ENCODE assay signal across 21 cellular contexts in the genomic region with DNA sequence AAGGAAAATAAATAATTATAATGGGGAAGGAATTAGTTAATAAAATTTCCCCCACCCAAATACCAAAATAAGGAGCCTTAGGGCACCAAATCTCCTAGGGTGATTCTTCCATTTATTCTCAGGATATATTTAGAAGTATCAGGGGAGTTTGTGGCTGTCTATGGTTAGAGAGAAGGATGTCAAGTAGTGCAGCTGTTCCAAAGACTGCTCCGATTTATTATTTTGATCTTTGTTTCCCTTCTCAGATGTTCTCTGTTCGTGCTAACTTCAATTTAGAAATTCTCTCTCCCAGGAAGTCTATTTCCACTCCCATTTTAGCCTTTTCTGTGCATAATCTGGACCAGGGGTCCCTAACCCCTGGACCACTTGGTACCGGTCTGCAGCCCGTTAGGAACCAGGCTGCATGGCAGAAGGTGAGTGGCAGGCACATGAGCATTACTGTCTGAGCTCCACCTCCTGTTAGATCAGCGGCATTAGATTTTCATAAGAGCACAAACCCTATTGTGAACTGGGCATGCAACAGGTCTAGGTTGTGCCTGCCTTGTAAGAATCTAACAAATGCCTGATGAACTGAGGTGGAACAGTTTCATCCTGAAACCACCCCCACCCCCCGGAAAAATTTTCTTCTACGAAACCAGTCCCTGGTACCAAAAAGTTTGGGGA. TPM values are rescaled to one million over a fixed set of nuclear protein-coding genes. Genes with fewer than 3 reads are reported as not detected.
DNase-seq lines count a peak whose midpoint lies in the region; ATAC-seq and TF ChIP-seq lines count a peak whose summit lies in the region.
"Had no signal": no experiment of that assay in that cellular context is flagged by ENCODE, and none has a peak within 500 bp of the region (broad histone marks: within the 10 kb centered on the region; RNA-seq: fewer than 3 reads in every experiment).

No MANE protein-coding gene starts in this region.

- peaks cover 16 to 33% (median 28%) of the 10 kb centered on the region in 10 experiments for H3K4me1 ChIP-seq in BLaER1 treated with 17β-estradiol and CSF1 and Interleukin-3, amounts not matched to agents 10 nM and 100 nM
- no peaks in the 10 kb centered on the region for H3K4me1 ChIP-seq in Panc1 (ENCODE audit: control insufficient read depth, insufficient read depth, low read length)
- no peaks in the 10 kb centered on the region for H3K4me1 ChIP-seq in adrenal gland (replicated peaks in 1 of 2)
- H3K4me1 ChIP-seq: heart left ventricle, Peyer's patch had no signal

- in situ Hi-C loops in Panc1 (cut with HindIII; ENCODE audit: low pct_unique_long_range_greater_than_20kb, low sequenced_read_pairs): no loop called here

- no peak for TF ChIP-seq POLR2A in adrenal gland (IDR thresholded peaks at IDR 0.05)

- no peak overlapping the region for H3K27ac Mint-ChIP-seq in HFFc6
- no peak overlapping the region for H3K27ac Mint-ChIP-seq in stimulated activated naive B cell treated with anti-CD40 and anti-IgM and Interleukin-4, amounts not matched to agents 10 μg/mL and 1 μg/mL and 100 μg/mL, for 72 hours
- H3K27ac Mint-ChIP-seq: activated naive CD8-positive, alpha-beta T cell treated with anti-CD3 and anti-CD28 coated beads, Interleukin-2, amount 10 ng/mL, durations not matched to agents 7 days and 5 days; T-helper 1 cell treated with Interleukin-12 subunit alpha and Interleukin-12 subunit beta and Interleukin-4 antibody, amounts not matched to agents 30 μg/mL and 1 μg/mL, for 36 hours; type B pancreatic cell had no signal

- POLR2A ChIA-PET in Panc1 (lab: Charles Lee): no interaction called here

- H3K27me3 Mint-ChIP-seq in HFFc6 (ENCODE audit: insufficient read depth): peaks cover 3% of the 10 kb centered on the region
- peaks cover 7 to 11% of the 10 kb centered on the region in 2 donors for H3K27me3 Mint-ChIP-seq in stimulated activated naive B cell treated with anti-CD40 and anti-IgM and Interleukin-4, amounts not matched to agents 10 μg/mL and 1 μg/mL and 100 μg/mL, for 72 hours

- DNase-seq in HFFc6: no peak
- no peak for DNase-seq in Panc1 (ENCODE audit: low read depth, low spot score)
- DNase-seq in left lobe of liver (ENCODE audit: low spot score): no peak
- DNase-seq in stimulated activated naive B cell treated with anti-CD40 and anti-IgM and Interleukin-4, amounts not matched to agents 10 μg/mL and 1 μg/mL and 100 μg/mL, for 72 hours: no peak
- no peak for DNase-seq in adrenal gland
- no peak for DNase-seq in NCI-H1048 (lab: John Stamatoyannopoulos, UW)
- DNase-seq: activated naive CD8-positive, alpha-beta T cell treated with anti-CD3 and anti-CD28 coated beads, Interleukin-2, amount 10 ng/mL, durations not matched to agents 7 days and 5 days; activated T-cell treated with anti-CD3 and anti-CD28 coated beads, Interleukin-2, amount 50 U/mL, for 1 hour; DMS79; heart left ventricle; kidney glomerular epithelial cell; NCI-H2081 treated with DMSO at 0.1 percent for 48 hours; Peyer's patch; retina; stimulated activated CD4-positive, alpha-beta T cell treated with anti-CD3 and anti-CD28 coated beads, Interleukin-4, amount 100 ng/mL, for 24 hours had no signal

- no peaks in the 10 kb centered on the region for H3K36me3 ChIP-seq in BLaER1 treated with 17β-estradiol and CSF1 and Interleukin-3, amounts not matched to agents 10 nM and 100 nM
- H3K36me3 ChIP-seq in Panc1 (ENCODE audit: control insufficient read depth, insufficient read depth, low read length): no peaks in the 10 kb centered on the region
- no peaks in the 10 kb centered on the region for H3K36me3 ChIP-seq in adrenal gland (replicated peaks in 1 of 2)
- H3K36me3 ChIP-seq: heart left ventricle, Peyer's patch had no signal

- peak; percentile 88 for ATAC-seq in Panc1
- peak; percentile 59 for ATAC-seq in left lobe of liver
- ATAC-seq in HG02981 (IDR thresholded peaks at IDR 0.05; ENCODE audit: unreplicated experiment): no peak
- no peak for ATAC-seq in stimulated activated naive B cell treated with anti-CD40 and anti-IgM and Interleukin-4, amounts not matched to agents 10 μg/mL and 1 μg/mL and 100 μg/mL, for 72 hours (replicated peaks)
- ATAC-seq: heart left ventricle had no signal

- H3K4me1 Mint-ChIP-seq in HFFc6 (ENCODE audit: low read depth): peaks cover 9% of the 10 kb centered on the region; the same call in 1 of the 2 replicates
- H3K4me1 Mint-ChIP-seq in stimulated activated naive B cell treated with anti-CD40 and anti-IgM and Interleukin-4, amounts not matched to agents 10 μg/mL and 1 μg/mL and 100 μg/mL, for 72 hours: no peaks in the 10 kb centered on the region
- H3K4me1 Mint-ChIP-seq: activated naive CD8-positive, alpha-beta T cell treated with anti-CD3 and anti-CD28 coated beads, Interleukin-2, amount 10 ng/mL, durations not matched to agents 7 days and 5 days; central memory CD8-positive, alpha-beta T cell had no signal

- TF ChIP-seq CTCF in HFFc6 (IDR thresholded peaks at IDR 0.05): no peak
- no peak; the same call in 1 of the 2 replicates for TF ChIP-seq CTCF in Panc1 (IDR thresholded peaks at IDR 0.05)
- no peak for TF ChIP-seq CTCF in adrenal gland (IDR thresholded peaks at IDR 0.05)

- BruUV-seq in Panc1 (replicated peaks; lab: Mats Ljungman, UMichigan): no TSS peak

- CTCF ChIA-PET in Panc1 (lab: Charles Lee): interaction anchor here (0.7 kb wide), 1 partner anchor 107 kb away, joined by 3 read pairs; no protein-coding TSS in a partner anchor

- H3K4me3 ChIP-seq in BLaER1 treated with 17β-estradiol and CSF1 and Interleukin-3, amounts not matched to agents 10 nM and 100 nM: peak overlapping the region in 8 of 10 experiments; percentile 35 to 59 (median 47); a peak in 16 of 20 replicates
- peak overlapping the region in 1 of 2 experiments; percentile 35; a peak in 2 of 4 replicates for H3K4me3 ChIP-seq in Panc1 (ENCODE audit: low read depth in 2 of 2, low read length in 2 of 2)
- no peak overlapping the region for H3K4me3 ChIP-seq in adrenal gland
- H3K4me3 ChIP-seq: heart left ventricle had no signal

- H3K27me3 ChIP-seq in BLaER1 treated with 17β-estradiol and CSF1 and Interleukin-3, amounts not matched to agents 10 nM and 100 nM: no peaks in the 10 kb centered on the region
- H3K27me3 ChIP-seq in Panc1 (ENCODE audit: control insufficient read depth, insufficient read depth, low read length) (no peaks in the 10 kb centered on the region), adrenal gland (no peaks in the 10 kb centered on the region)
- H3K27me3 ChIP-seq: Peyer's patch had no signal

- H4K20me1 ChIP-seq in BLaER1 treated with 17β-estradiol and CSF1 and Interleukin-3, amounts not matched to agents 10 nM and 100 nM: no peaks in the 10 kb centered on the region

- H3K36me3 Mint-ChIP-seq in HFFc6 (ENCODE audit: low read depth): no peaks in the 10 kb centered on the region
- no peaks in the 10 kb centered on the region for H3K36me3 Mint-ChIP-seq in stimulated activated naive B cell treated with anti-CD40 and anti-IgM and Interleukin-4, amounts not matched to agents 10 μg/mL and 1 μg/mL and 100 μg/mL, for 72 hours
- H3K36me3 Mint-ChIP-seq: activated naive CD8-positive, alpha-beta T cell treated with anti-CD3 and anti-CD28 coated beads, Interleukin-2, amount 10 ng/mL, durations not matched to agents 7 days and 5 days; type B pancreatic cell had no signal

- H3K9ac ChIP-seq in BLaER1 treated with 17β-estradiol and CSF1 and Interleukin-3, amounts not matched to agents 10 nM and 100 nM: peak overlapping the region in 8 of 11 experiments; percentile 12 to 67 (median 59); a peak in 13 of 22 replicates

- WGBS in adrenal gland, 4 donors: 48 to 56% (median 52%) methylated on average over 7 of the region's 7 CpGs

- intact Hi-C loops in Panc1 (cut with micrococcal nuclease; ENCODE audit: unreplicated experiment) (no loop called here), adrenal gland (cut with DNase I) (no loop called here)

- H3K4me2 ChIP-seq in BLaER1 treated with 17β-estradiol and CSF1 and Interleukin-3, amounts not matched to agents 10 nM and 100 nM: peak overlapping the region; percentile 73 to 94 (median 85)

- H3K4me3 Mint-ChIP-seq in HFFc6: peak overlapping the region; percentile 68; the same call in 1 of the 2 replicates
- no peak overlapping the region for H3K4me3 Mint-ChIP-seq in stimulated activated naive B cell treated with anti-CD40 and anti-IgM and Interleukin-4, amounts not matched to agents 10 μg/mL and 1 μg/mL and 100 μg/mL, for 72 hours
- H3K4me3 Mint-ChIP-seq: activated naive CD8-positive, alpha-beta T cell treated with anti-CD3 and anti-CD28 coated beads, Interleukin-2, amount 10 ng/mL, durations not matched to agents 7 days and 5 days; central memory CD8-positive, alpha-beta T cell; T-helper 1 cell treated with Interleukin-12 subunit alpha and Interleukin-12 subunit beta and Interleukin-4 antibody, amounts not matched to agents 30 μg/mL and 1 μg/mL, for 36 hours; type B pancreatic cell had no signal

- H3K9me3 Mint-ChIP-seq in HFFc6: no peaks in the 10 kb centered on the region
- no peaks in the 10 kb centered on the region for H3K9me3 Mint-ChIP-seq in stimulated activated naive B cell treated with anti-CD40 and anti-IgM and Interleukin-4, amounts not matched to agents 10 μg/mL and 1 μg/mL and 100 μg/mL, for 72 hours
- H3K9me3 Mint-ChIP-seq: activated naive CD8-positive, alpha-beta T cell treated with anti-CD3 and anti-CD28 coated beads, Interleukin-2, amount 10 ng/mL, durations not matched to agents 7 days and 5 days; central memory CD8-positive, alpha-beta T cell; T-helper 1 cell treated with Interleukin-12 subunit alpha and Interleukin-12 subunit beta and Interleukin-4 antibody, amounts not matched to agents 30 μg/mL and 1 μg/mL, for 36 hours; type B pancreatic cell had no signal

- peak overlapping the region in 3 of 11 experiments; percentile 16 to 52 (median 40); a peak in 5 of 22 replicates for H3K27ac ChIP-seq in BLaER1 treated with 17β-estradiol and CSF1 and Interleukin-3, amounts not matched to agents 10 nM and 100 nM
- H3K27ac ChIP-seq in Panc1 (ENCODE audit: low read length) (no peak overlapping the region), adrenal gland (no peak overlapping the region)
- H3K27ac ChIP-seq: heart left ventricle, HL-60, Peyer's patch had no signal

- no peaks in the 10 kb centered on the region for H3K9me3 ChIP-seq in BLaER1 treated with 17β-estradiol and CSF1 and Interleukin-3, amounts not matched to agents 10 nM and 100 nM (replicated peaks in 1 of 11)
- H3K9me3 ChIP-seq in Panc1 (ENCODE audit: control insufficient read depth, insufficient read depth, low read depth, low read length): no peaks in the 10 kb centered on the region
- H3K9me3 ChIP-seq in adrenal gland (replicated peaks in 1 of 3): no peaks in the 10 kb centered on the region
- H3K9me3 ChIP-seq: heart left ventricle, Peyer's patch had no signal

RNA-seq across cellular contexts. Expression of gene MAST2, which starts 9.3 kb away (rescaled TPM):
- 10 to 100 TPM; 27.8 to 40.7 (median 29.7) TPM for total RNA-seq in HFFc6 (2021; fragmentation: NEBNext Ultra II Directional; extraction: Animal tissue kit (Norgen Biotek cat#: 25700))
- 77.0 TPM for total RNA-seq in Panc1 (2021; ENCODE audit: unreplicated experiment)
- 64.8 TPM for polyA plus RNA-seq in Panc1 (2012; ENCODE audit: insufficient read length)
- 11.3 TPM for total RNA-seq in left lobe of liver
- total RNA-seq in adrenal gland: 10 to 100 TPM; 18.1 to 38.5 (median 23.5) TPM
- polyA plus RNA-seq in adrenal gland: 10 to 100 TPM; 18.4 to 35.6 (median 27.5) TPM

RNA-seq across cellular contexts. Expression of gene IPP, which starts 43.6 kb away (rescaled TPM):
- total RNA-seq in HFFc6 (2021; fragmentation: NEBNext Ultra II Directional; extraction: Animal tissue kit (Norgen Biotek cat#: 25700)): 10 to 100 TPM; 15.7 to 22.0 (median 18.9) TPM
- 28.8 TPM for total RNA-seq in Panc1 (2021; ENCODE audit: unreplicated experiment)
- polyA plus RNA-seq in Panc1 (2012; ENCODE audit: insufficient read length): 16.9 TPM
- total RNA-seq in left lobe of liver: 9.2 TPM
- total RNA-seq in adrenal gland: 10 to 100 TPM in 4 of 8 donors, 1 to 10 TPM in 4; 8.0 to 21.3 (median 13.1) TPM
- polyA plus RNA-seq in adrenal gland: 10 to 100 TPM in 1 of 3 donors, 1 to 10 TPM in 2; 2.8 to 13.2 (median 6.8) TPM

Comparison
In these comparisons a context has a peak if more than half of its experiments do, and no peak if none do; other contexts are left out.
1. H3K4me3 ChIP-seq: peak in BLaER1 treated with 17β-estradiol and CSF1 and Interleukin-3, amounts not matched to agents 10 nM and 100 nM (8 of 10); none in adrenal gland (0 of 4).
2. ATAC-seq: peak in Panc1 (single experiment) and left lobe of liver (single experiment); none in HG02981 (single experiment) and stimulated activated naive B cell treated with anti-CD40 and anti-IgM and Interleukin-4, amounts not matched to agents 10 μg/mL and 1 μg/mL and 100 μg/mL, for 72 hours (0 of 2).